1 cellular context compared by ENCODE assay signal in the genomic region with DNA sequence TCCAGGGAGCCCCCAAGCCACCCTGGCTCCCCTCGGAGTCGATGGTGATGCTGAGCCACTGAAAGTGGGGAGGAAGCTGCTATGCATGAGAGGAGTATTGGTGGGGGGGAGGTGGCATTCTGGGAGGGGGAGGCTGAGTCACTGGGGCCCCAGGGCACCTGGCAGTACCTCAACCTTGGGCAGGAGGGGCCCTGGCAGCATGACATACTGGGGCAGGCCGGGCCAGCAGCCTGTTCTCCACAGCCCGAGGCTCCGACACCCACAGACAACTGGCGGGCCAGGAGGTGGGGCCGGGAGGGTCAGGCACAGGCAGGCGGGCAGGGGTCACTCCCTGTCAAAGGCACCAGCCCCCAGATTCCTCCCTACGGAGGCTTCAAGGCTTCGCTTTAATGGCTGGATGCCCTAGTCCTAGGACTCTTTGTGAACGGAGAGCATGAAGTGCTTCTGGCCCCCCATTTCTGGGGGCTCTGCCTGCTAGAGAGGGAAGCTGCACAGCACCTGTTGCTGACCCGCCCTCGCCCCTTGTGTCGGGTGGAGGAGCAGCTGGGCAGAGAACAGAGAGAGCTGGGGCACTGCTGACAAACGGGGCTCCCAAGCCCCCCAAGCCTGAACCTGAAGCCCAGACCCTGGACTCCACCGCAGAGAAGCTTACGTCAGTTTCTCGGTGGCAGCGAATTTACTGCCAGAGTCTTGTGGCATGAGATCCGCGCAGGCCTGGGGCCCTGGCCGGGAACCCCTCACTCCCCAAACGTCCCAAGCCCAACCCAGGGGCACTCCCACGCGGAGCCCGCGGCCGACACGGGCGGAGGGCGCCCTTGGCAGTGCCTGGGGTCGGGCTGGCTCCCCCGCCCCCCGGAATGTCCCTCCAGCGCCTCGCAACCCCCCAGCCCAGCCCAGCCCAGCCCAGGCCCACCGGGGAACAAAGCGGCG.
A peak's percentile ranks its signal among the peaks of the same experiment; 100 is the strongest.
TF ChIP-seq lines count a peak whose summit lies in the region.

No MANE protein-coding gene starts in this region.

TF ChIP-seq in HepG2, 621 proteins besides CTCF, POLR2A, EP300 and RAD21 (continued from another document and continues in another):
- TF ChIP-seq, protein P1, sequence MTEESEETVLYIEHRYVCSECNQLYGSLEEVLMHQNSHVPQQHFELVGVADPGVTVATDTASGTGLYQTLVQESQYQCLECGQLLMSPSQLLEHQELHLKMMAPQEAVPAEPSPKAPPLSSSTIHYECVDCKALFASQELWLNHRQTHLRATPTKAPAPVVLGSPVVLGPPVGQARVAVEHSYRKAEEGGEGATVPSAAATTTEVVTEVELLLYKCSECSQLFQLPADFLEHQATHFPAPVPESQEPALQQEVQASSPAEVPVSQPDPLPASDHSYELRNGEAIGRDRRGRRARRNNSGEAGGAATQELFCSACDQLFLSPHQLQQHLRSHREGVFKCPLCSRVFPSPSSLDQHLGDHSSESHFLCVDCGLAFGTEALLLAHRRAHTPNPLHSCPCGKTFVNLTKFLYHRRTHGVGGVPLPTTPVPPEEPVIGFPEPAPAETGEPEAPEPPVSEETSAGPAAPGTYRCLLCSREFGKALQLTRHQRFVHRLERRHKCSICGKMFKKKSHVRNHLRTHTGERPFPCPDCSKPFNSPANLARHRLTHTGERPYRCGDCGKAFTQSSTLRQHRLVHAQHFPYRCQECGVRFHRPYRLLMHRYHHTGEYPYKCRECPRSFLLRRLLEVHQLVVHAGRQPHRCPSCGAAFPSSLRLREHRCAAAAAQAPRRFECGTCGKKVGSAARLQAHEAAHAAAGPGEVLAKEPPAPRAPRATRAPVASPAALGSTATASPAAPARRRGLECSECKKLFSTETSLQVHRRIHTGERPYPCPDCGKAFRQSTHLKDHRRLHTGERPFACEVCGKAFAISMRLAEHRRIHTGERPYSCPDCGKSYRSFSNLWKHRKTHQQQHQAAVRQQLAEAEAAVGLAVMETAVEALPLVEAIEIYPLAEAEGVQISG (CRISPR knock-in tag; IDR thresholded peaks at IDR 0.05) = peak; percentile 24
- no peak for TF ChIP-seq NR2F6 (IDR thresholded peaks at IDR 0.05)
- no peak for TF ChIP-seq NR2F6 (CRISPR knock-in tag; IDR thresholded peaks at IDR 0.05)
- TF ChIP-seq, protein P2, sequence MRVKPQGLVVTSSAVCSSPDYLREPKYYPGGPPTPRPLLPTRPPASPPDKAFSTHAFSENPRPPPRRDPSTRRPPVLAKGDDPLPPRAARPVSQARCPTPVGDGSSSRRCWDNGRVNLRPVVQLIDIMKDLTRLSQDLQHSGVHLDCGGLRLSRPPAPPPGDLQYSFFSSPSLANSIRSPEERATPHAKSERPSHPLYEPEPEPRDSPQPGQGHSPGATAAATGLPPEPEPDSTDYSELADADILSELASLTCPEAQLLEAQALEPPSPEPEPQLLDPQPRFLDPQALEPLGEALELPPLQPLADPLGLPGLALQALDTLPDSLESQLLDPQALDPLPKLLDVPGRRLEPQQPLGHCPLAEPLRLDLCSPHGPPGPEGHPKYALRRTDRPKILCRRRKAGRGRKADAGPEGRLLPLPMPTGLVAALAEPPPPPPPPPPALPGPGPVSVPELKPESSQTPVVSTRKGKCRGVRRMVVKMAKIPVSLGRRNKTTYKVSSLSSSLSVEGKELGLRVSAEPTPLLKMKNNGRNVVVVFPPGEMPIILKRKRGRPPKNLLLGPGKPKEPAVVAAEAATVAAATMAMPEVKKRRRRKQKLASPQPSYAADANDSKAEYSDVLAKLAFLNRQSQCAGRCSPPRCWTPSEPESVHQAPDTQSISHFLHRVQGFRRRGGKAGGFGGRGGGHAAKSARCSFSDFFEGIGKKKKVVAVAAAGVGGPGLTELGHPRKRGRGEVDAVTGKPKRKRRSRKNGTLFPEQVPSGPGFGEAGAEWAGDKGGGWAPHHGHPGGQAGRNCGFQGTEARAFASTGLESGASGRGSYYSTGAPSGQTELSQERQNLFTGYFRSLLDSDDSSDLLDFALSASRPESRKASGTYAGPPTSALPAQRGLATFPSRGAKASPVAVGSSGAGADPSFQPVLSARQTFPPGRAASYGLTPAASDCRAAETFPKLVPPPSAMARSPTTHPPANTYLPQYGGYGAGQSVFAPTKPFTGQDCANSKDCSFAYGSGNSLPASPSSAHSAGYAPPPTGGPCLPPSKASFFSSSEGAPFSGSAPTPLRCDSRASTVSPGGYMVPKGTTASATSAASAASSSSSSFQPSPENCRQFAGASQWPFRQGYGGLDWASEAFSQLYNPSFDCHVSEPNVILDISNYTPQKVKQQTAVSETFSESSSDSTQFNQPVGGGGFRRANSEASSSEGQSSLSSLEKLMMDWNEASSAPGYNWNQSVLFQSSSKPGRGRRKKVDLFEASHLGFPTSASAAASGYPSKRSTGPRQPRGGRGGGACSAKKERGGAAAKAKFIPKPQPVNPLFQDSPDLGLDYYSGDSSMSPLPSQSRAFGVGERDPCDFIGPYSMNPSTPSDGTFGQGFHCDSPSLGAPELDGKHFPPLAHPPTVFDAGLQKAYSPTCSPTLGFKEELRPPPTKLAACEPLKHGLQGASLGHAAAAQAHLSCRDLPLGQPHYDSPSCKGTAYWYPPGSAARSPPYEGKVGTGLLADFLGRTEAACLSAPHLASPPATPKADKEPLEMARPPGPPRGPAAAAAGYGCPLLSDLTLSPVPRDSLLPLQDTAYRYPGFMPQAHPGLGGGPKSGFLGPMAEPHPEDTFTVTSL (CRISPR knock-in tag; IDR thresholded peaks at IDR 0.05; ENCODE audit: borderline replicate concordance) = no peak
- TF ChIP-seq ZNF614 (CRISPR knock-in tag; IDR thresholded peaks at IDR 0.05; ENCODE audit: borderline replicate concordance) = no peak; the same call in 1 of the 2 replicates
- TF ChIP-seq, protein P3, sequence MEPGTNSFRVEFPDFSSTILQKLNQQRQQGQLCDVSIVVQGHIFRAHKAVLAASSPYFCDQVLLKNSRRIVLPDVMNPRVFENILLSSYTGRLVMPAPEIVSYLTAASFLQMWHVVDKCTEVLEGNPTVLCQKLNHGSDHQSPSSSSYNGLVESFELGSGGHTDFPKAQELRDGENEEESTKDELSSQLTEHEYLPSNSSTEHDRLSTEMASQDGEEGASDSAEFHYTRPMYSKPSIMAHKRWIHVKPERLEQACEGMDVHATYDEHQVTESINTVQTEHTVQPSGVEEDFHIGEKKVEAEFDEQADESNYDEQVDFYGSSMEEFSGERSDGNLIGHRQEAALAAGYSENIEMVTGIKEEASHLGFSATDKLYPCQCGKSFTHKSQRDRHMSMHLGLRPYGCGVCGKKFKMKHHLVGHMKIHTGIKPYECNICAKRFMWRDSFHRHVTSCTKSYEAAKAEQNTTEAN (CRISPR knock-in tag; conservative IDR thresholded peaks at IDR 0.05) = 0 out of 2 replicates have a peak, but pooled peaks have one; percentile 34
- TF ChIP-seq, protein P4, sequence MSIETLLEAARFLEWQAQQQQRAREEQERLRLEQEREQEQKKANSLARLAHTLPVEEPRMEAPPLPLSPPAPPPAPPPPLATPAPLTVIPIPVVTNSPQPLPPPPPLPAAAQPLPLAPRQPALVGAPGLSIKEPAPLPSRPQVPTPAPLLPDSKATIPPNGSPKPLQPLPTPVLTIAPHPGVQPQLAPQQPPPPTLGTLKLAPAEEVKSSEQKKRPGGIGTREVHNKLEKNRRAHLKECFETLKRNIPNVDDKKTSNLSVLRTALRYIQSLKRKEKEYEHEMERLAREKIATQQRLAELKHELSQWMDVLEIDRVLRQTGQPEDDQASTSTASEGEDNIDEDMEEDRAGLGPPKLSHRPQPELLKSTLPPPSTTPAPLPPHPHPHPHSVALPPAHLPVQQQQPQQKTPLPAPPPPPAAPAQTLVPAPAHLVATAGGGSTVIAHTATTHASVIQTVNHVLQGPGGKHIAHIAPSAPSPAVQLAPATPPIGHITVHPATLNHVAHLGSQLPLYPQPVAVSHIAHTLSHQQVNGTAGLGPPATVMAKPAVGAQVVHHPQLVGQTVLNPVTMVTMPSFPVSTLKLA (IDR thresholded peaks at IDR 0.05) = no peak
- peak; percentile 23 for TF ChIP-seq ZEB1 (IDR thresholded peaks at IDR 0.05; ENCODE audit: insufficient replicate concordance, low read depth)
- TF ChIP-seq HNF1B (CRISPR knock-in tag; IDR thresholded peaks at IDR 0.05) = no peak
- TF ChIP-seq ZBTB40 (IDR thresholded peaks at IDR 0.05) = no peak
- peak; percentile 38; the same call in 1 of the 2 replicates for TF ChIP-seq ZBTB40 (CRISPR knock-in tag; IDR thresholded peaks at IDR 0.05)
- TF ChIP-seq ZBTB7B (CRISPR knock-in tag; IDR thresholded peaks at IDR 0.05) = peak; percentile 83; the same call in 1 of the 2 replicates
- TF ChIP-seq, protein P5, sequence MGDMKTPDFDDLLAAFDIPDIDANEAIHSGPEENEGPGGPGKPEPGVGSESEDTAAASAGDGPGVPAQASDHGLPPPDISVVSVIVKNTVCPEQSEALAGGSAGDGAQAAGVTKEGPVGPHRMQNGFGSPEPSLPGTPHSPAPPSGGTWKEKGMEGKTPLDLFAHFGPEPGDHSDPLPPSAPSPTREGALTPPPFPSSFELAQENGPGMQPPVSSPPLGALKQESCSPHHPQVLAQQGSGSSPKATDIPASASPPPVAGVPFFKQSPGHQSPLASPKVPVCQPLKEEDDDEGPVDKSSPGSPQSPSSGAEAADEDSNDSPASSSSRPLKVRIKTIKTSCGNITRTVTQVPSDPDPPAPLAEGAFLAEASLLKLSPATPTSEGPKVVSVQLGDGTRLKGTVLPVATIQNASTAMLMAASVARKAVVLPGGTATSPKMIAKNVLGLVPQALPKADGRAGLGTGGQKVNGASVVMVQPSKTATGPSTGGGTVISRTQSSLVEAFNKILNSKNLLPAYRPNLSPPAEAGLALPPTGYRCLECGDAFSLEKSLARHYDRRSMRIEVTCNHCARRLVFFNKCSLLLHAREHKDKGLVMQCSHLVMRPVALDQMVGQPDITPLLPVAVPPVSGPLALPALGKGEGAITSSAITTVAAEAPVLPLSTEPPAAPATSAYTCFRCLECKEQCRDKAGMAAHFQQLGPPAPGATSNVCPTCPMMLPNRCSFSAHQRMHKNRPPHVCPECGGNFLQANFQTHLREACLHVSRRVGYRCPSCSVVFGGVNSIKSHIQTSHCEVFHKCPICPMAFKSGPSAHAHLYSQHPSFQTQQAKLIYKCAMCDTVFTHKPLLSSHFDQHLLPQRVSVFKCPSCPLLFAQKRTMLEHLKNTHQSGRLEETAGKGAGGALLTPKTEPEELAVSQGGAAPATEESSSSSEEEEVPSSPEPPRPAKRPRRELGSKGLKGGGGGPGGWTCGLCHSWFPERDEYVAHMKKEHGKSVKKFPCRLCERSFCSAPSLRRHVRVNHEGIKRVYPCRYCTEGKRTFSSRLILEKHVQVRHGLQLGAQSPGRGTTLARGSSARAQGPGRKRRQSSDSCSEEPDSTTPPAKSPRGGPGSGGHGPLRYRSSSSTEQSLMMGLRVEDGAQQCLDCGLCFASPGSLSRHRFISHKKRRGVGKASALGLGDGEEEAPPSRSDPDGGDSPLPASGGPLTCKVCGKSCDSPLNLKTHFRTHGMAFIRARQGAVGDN (CRISPR knock-in tag; IDR thresholded peaks at IDR 0.05) = peak; percentile 6; the same call in 1 of the 2 replicates
- peak; percentile 17; the same call in 1 of the 2 replicates for TF ChIP-seq SALL2 (CRISPR knock-in tag; IDR thresholded peaks at IDR 0.05)
- peak; percentile 53 for TF ChIP-seq ZFY (CRISPR knock-in tag; IDR thresholded peaks at IDR 0.05)
